35 cellular contexts compared by ENCODE assay signal in the genomic region with DNA sequence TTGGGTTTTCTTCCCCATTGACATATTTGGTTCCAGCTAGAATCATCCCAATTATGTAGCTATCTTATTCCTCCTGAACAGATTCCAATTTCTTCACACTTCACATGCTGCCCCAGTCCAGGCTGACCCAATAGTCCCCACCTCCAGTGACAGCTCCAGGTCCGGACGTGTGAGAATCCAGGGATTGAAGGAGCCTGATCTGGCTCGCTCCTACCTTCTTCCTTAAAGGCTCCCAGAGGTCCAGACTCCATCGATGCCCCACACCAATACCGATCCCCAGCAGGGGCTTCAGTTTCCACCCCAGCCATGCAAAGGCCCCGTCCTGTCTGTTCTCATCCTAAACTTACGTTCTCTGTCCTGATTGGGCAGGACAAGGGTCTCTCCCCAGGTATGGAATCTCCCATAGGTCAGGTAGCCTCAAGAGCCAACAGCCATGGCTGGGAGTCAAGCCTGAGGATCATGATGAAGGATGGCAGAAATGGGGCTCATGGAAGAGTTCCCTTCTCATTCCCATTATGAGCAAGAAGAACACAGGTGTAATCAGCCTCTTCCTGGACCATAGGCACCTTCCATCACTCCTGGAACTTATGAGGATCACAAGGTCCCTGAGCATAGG. TPM values are rescaled to one million over a fixed set of nuclear protein-coding genes. Genes with fewer than 3 reads are reported as not detected.
"Had no signal": no experiment of that assay in that cellular context is flagged by ENCODE, and none has a peak within 500 bp of the region (broad histone marks: within the 10 kb centered on the region; RNA-seq: fewer than 3 reads in every experiment).

No MANE protein-coding gene starts in this region.

- ATAC-seq: activated CD8-positive, alpha-beta T cell treated with anti-CD3 and anti-CD28 coated beads for 36 hours; activated T-helper 17 cell treated with anti-CD3 and anti-CD28 coated beads, Interleukin-2, amount 50 U/mL, for 72 hours; effector memory CD8-positive, alpha-beta T cell; gastroesophageal sphincter; WTC11 had no signal

- H3K4me3 Mint-ChIP-seq: activated CD8-positive, alpha-beta T cell treated with anti-CD3 and anti-CD28 coated beads for 36 hours; activated naive CD8-positive, alpha-beta T cell; activated T-cell treated with anti-CD3 and anti-CD28 coated beads, Interleukin-2, amount 50 U/mL, for 24 hours; activated T-helper 17 cell treated with anti-CD3 and anti-CD28 coated beads, Interleukin-2, amount 50 U/mL, for 72 hours; central memory CD8-positive, alpha-beta T cell; effector memory CD8-positive, alpha-beta T cell; WTC11 had no signal

- H3K4me3 ChIP-seq: esophagus squamous epithelium, gastroesophageal sphincter had no signal

- H3K9me3 Mint-ChIP-seq: activated CD8-positive, alpha-beta T cell treated with anti-CD3 and anti-CD28 coated beads for 36 hours; activated T-cell treated with anti-CD3 and anti-CD28 coated beads, Interleukin-2, amount 50 U/mL, for 24 hours; activated T-helper 17 cell treated with anti-CD3 and anti-CD28 coated beads, Interleukin-2, amount 50 U/mL, for 72 hours; central memory CD8-positive, alpha-beta T cell; effector memory CD8-positive, alpha-beta T cell; WTC11 had no signal

- H3K36me3 ChIP-seq: brain microvascular endothelial cell, esophagus squamous epithelium, gastroesophageal sphincter had no signal

- DNase-seq: activated CD4-positive, alpha-beta T cell treated with anti-CD3 and anti-CD28 coated beads for 1 hour; activated CD4-positive, alpha-beta T cell treated with anti-CD3 and anti-CD28 coated beads for 48 hours; activated CD4-positive, alpha-beta T cell treated with anti-CD3 and anti-CD28 coated beads, Interleukin-2, amount 50 U/mL, for 1 hour; activated CD4-positive, alpha-beta T cell treated with anti-CD3 and anti-CD28 coated beads, Interleukin-2, amount 50 U/mL, for 48 hours; activated CD8-positive, alpha-beta memory T cell treated with anti-CD3 and anti-CD28 coated beads for 24 hours; activated CD8-positive, alpha-beta memory T cell treated with anti-CD3 and anti-CD28 coated beads, Interleukin-2, amount 50 U/mL, for 48 hours; activated CD8-positive, alpha-beta T cell treated with anti-CD3 and anti-CD28 coated beads for 36 hours; activated effector memory CD4-positive, alpha-beta T cell treated with Interleukin-2 at 50 U/mL for 16 hours; activated gamma-delta T cell treated with Interleukin-2 at 50 U/mL for 16 hours; activated naive CD4-positive, alpha-beta T cell treated with anti-CD3 and anti-CD28 coated beads, Interleukin-2, amount 50 U/mL, for 16 hours; activated naive CD4-positive, alpha-beta T cell treated with Interleukin-2 at 50 U/mL for 16 hours; activated T-cell treated with anti-CD3 and anti-CD28 coated beads for 4 hours; activated T-cell treated with anti-CD3 and anti-CD28 coated beads, Interleukin-2, amount 50 U/mL, for 24 hours; amniotic stem cell; anterior cingulate cortex; brain microvascular endothelial cell; cortex of kidney; dermis blood vessel endothelial cell; effector CD4-positive, alpha-beta T cell; effector memory CD8-positive, alpha-beta T cell; erythroblast; esophagus squamous epithelium; foreskin melanocyte; T-helper 2 cell had no signal

- H3K27ac Mint-ChIP-seq: activated CD8-positive, alpha-beta T cell treated with anti-CD3 and anti-CD28 coated beads for 36 hours; activated naive CD8-positive, alpha-beta T cell; activated T-cell treated with anti-CD3 and anti-CD28 coated beads, Interleukin-2, amount 50 U/mL, for 24 hours; activated T-helper 17 cell treated with anti-CD3 and anti-CD28 coated beads, Interleukin-2, amount 50 U/mL, for 72 hours; effector memory CD8-positive, alpha-beta T cell; WTC11 had no signal

- H3K9me3 ChIP-seq: esophagus squamous epithelium, gastroesophageal sphincter had no signal

- H3K27ac ChIP-seq: brain microvascular endothelial cell, esophagus squamous epithelium, gastroesophageal sphincter had no signal

- H3K4me1 Mint-ChIP-seq: activated T-helper 17 cell treated with anti-CD3 and anti-CD28 coated beads, Interleukin-2, amount 50 U/mL, for 72 hours; central memory CD8-positive, alpha-beta T cell; WTC11 had no signal

- H3K36me3 Mint-ChIP-seq: activated naive CD8-positive, alpha-beta T cell; WTC11 had no signal

RNA-seq across cellular contexts. Expression of a gene that starts 20.4 kb away (rescaled TPM):
- total RNA-seq: activated CD8-positive, alpha-beta T cell treated with anti-CD3 and anti-CD28 coated beads for 36 hours; activated T-helper 17 cell treated with anti-CD3 and anti-CD28 coated beads, Interleukin-2, amount 50 U/mL, for 72 hours; cardiac septum; cerebellum; dermis blood vessel endothelial cell; fibroblast of lung; fibroblast of villous mesenchyme; gastroesophageal sphincter; glomerular endothelial cell; T-helper 1 cell treated with Interleukin-12 subunit alpha and Interleukin-12 subunit beta and Interleukin-4 antibody, amounts not matched to agents 30 ng/mL and 1 ng/mL, for 36 hours; WTC11 had no signal

RNA-seq across cellular contexts. Expression of a gene that starts 29.0 kb away (rescaled TPM):
- total RNA-seq: activated T-helper 17 cell treated with anti-CD3 and anti-CD28 coated beads, Interleukin-2, amount 50 U/mL, for 72 hours; cardiac septum; dermis blood vessel endothelial cell; fibroblast of villous mesenchyme; T-helper 1 cell treated with Interleukin-12 subunit alpha and Interleukin-12 subunit beta and Interleukin-4 antibody, amounts not matched to agents 30 ng/mL and 1 ng/mL, for 36 hours had no signal
